In the genomic region with DNA sequence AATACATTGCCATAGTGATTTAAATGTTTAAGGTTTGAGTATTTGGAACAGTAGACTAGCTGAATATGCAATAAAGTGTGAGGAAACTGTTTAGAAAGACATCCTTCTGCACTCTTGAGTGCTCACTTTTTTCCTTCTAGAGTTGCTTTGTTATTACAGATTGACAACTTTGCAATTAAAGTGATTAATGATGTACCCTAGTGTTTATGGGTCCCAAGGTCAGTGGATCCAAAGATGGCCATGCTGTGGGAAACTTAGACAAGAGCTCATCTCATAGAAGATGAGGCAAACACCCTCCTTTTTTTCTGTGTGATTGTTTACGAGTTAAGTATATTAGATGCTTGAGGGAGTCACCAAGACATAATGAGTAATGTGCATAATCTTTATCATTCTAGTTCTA, we compare ENCODE assay signal across 13 cellular contexts.
DNase-seq lines count a peak whose midpoint lies in the region; ATAC-seq and TF ChIP-seq lines count a peak whose summit lies in the region.
"Had no signal": no experiment of that assay in that cellular context is flagged by ENCODE, and none has a peak within 500 bp of the region (broad histone marks: within the 10 kb centered on the region; RNA-seq: fewer than 3 reads in every experiment).

No MANE protein-coding gene starts in this region.

- WGBS in heart right ventricle, 2 donors: 55 to 66% methylated on average over 1 of the region's 1 CpG
- WGBS in mesodermal cell (ENCODE audit: insufficient coverage in 2 of 2), 2 experiments: no CpG with 5 or more reads among the region's 1 CpG

- H3K9me3 ChIP-seq in cardiac muscle cell (ENCODE audit: low read depth) (no peaks in the 10 kb centered on the region), heart right ventricle (no peaks in the 10 kb centered on the region), mesodermal cell (ENCODE audit: control insufficient read depth, low read length) (no peaks in the 10 kb centered on the region), Peyer's patch (no peaks in the 10 kb centered on the region), tibial artery (no peaks in the 10 kb centered on the region)
- H3K9me3 ChIP-seq: SJSA1 had no signal

- H3K27me3 ChIP-seq in cardiac muscle cell (no peaks in the 10 kb centered on the region), heart right ventricle (no peaks in the 10 kb centered on the region), Peyer's patch (no peaks in the 10 kb centered on the region), tibial artery (no peaks in the 10 kb centered on the region)
- H3K27me3 ChIP-seq: SJSA1 had no signal

- peaks cover 9% of the 10 kb centered on the region for H3K36me3 ChIP-seq in cardiac muscle cell
- peaks cover 0 to 17% (median 1%) of the 10 kb centered on the region in 9 donors for H3K36me3 ChIP-seq in heart right ventricle
- peaks cover 6% of the 10 kb centered on the region for H3K36me3 ChIP-seq in mesodermal cell (ENCODE audit: control insufficient read depth, insufficient read depth, low read length)
- peaks cover 0 to 7% (median 0%) of the 10 kb centered on the region in 3 donors for H3K36me3 ChIP-seq in Peyer's patch
- peaks cover 0 to 1% (median under 1%) of the 10 kb centered on the region in 3 donors for H3K36me3 ChIP-seq in tibial artery

- TF ChIP-seq CTCF in cardiac muscle cell (IDR thresholded peaks at IDR 0.05; ENCODE audit: low read depth, low read length) (no peak), heart right ventricle (IDR thresholded peaks at IDR 0.05) (no peak), Peyer's patch (IDR thresholded peaks at IDR 0.05) (no peak), tibial artery (IDR thresholded peaks at IDR 0.05) (no peak)

- intact Hi-C loops in heart right ventricle (cut with DNase I): no loop called here
- intact Hi-C loops in tibial artery (cut with DNase I; ENCODE audit: low total_unique reads): no loop called here

- no peak for TF ChIP-seq POLR2A in Peyer's patch (IDR thresholded peaks at IDR 0.05)

- no peak for ATAC-seq in heart right ventricle
- no peak for ATAC-seq in GM21529 (IDR thresholded peaks at IDR 0.05; ENCODE audit: unreplicated experiment)
- no peak for ATAC-seq in GM21737 (IDR thresholded peaks at IDR 0.05; ENCODE audit: unreplicated experiment)

- H3K4me3 ChIP-seq in cardiac muscle cell (no peak overlapping the region), heart right ventricle (no peak overlapping the region), mesodermal cell (ENCODE audit: extremely low read depth, insufficient read depth, low read length, poor library complexity, severe bottlenecking) (no peak overlapping the region), Peyer's patch (no peak overlapping the region), tibial artery (no peak overlapping the region)
- H3K4me3 ChIP-seq: SJSA1 had no signal

- DNase-seq in cardiac muscle cell (ENCODE audit: low read depth in 1 of 2, low spot score in 1 of 2): no peak
- no peak for DNase-seq in heart right ventricle
- DNase-seq in amniotic epithelial cell (ENCODE audit: low read depth): peak; percentile 57
- DNase-seq in Peyer's patch: no peak
- no peak for DNase-seq in tibial artery
- DNase-seq: Calu3, MM.1S, NCI-H187 treated with DMSO at 0.1 percent for 48 hours, NCI-H526 had no signal

- H3K27ac ChIP-seq in cardiac muscle cell: peak overlapping the region; percentile 71
- peak overlapping the region in 1 of 10 donors; percentile 5 for H3K27ac ChIP-seq in heart right ventricle
- H3K27ac ChIP-seq in mesodermal cell (ENCODE audit: low read depth, low read length, severe bottlenecking): peak overlapping the region; percentile 62
- H3K27ac ChIP-seq in Peyer's patch: no peak overlapping the region
- no peak overlapping the region for H3K27ac ChIP-seq in tibial artery
- H3K27ac ChIP-seq: SJSA1 had no signal

- H3K4me1 ChIP-seq in cardiac muscle cell (ENCODE audit: low read depth): peaks cover 38% of the 10 kb centered on the region
- peaks cover 0 to 82% (median 73%) of the 10 kb centered on the region in 9 donors for H3K4me1 ChIP-seq in heart right ventricle
- peaks cover 3% of the 10 kb centered on the region for H3K4me1 ChIP-seq in mesodermal cell (ENCODE audit: control insufficient read depth, insufficient read depth, low read length, poor library complexity, severe bottlenecking)
- H3K4me1 ChIP-seq in Peyer's patch: peaks cover 0 to 3% (median 0%) of the 10 kb centered on the region in 4 donors
- H3K4me1 ChIP-seq in tibial artery: peaks cover 0 to 95% (median 22%) of the 10 kb centered on the region in 4 donors

Comparison
In these comparisons a context has a peak if more than half of its experiments do, and no peak if none do; other contexts are left out.
1. H3K27ac ChIP-seq: peak in cardiac muscle cell (single experiment) and mesodermal cell (single experiment); none in Peyer's patch (0 of 4) and tibial artery (0 of 2).